Comparison of ENCODE assay signal across 9 cellular contexts in the genomic region with DNA sequence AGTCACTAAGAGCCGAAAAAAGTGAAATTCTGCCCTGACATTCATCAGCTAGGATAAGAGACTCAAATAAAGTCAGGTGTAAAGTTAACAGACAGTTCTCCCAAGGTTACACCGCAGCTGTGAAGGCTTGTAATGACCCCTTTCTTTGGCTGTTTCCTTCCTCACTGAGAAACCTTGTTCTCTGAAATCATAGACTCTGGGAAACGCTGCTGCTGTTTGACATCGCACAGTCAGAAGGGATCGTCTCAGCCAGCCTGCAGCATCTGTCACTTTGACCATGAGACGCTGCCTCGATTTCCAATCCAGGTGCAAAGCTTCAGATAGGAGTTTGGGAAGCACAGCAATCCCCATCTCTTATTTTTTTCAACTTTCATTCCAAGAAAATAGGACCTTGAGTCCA. TPM values are rescaled to one million over a fixed set of nuclear protein-coding genes. Genes with fewer than 3 reads are reported as not detected.
DNase-seq lines count a peak whose midpoint lies in the region; ATAC-seq, FAIRE-seq and TF ChIP-seq lines count a peak whose summit lies in the region.
"Had no signal": no experiment of that assay in that cellular context is flagged by ENCODE, and none has a peak within 500 bp of the region (broad histone marks: within the 10 kb centered on the region; RNA-seq: fewer than 3 reads in every experiment).

No MANE protein-coding gene starts in this region.

- H3K9me3 ChIP-seq in A673 (ENCODE audit: low read depth, low read length, poor library complexity, severe bottlenecking) (no peaks in the 10 kb centered on the region), HEK293 (ENCODE audit: control insufficient read depth, insufficient read depth, low read depth, low read length) (no peaks in the 10 kb centered on the region), mononuclear cell (ENCODE audit: low read depth, low read length) (no peaks in the 10 kb centered on the region)

- peak overlapping the region; percentile 79 to 97 (median 88) for H3K4me3 Mint-ChIP-seq in brain

- H3K27ac ChIP-seq in A673 (ENCODE audit: low read depth, low read length, poor library complexity, severe bottlenecking) (peak overlapping the region; percentile 60), HEK293 (ENCODE audit: extremely low read depth, low read depth, low read length) (peak overlapping the region; percentile 54; the same call in 1 of the 2 replicates)

- no peak for TF ChIP-seq CTCF in A673 (conservative IDR thresholded peaks at IDR 0.05; ENCODE audit: low read depth, low read length)
- TF ChIP-seq CTCF in HEK293 (tag by site-specific recombination; IDR thresholded peaks at IDR 0.05), result no peak
- TF ChIP-seq CTCF in brain (conservative IDR thresholded peaks at IDR 0.05), result no peak

- H3K4me1 Mint-ChIP-seq in brain, result peaks cover 61% of the 10 kb centered on the region

- intact Hi-C loops in A673 (cut with micrococcal nuclease; ENCODE audit: unreplicated experiment), result no loop called here

- CTCF ChIA-PET in A673 (lab: Charles Lee) (interaction anchor here (1.0 to 1.8 kb wide), 2 partner anchors 15 to 22 kb away, joined by 3 to 4 read pairs; no protein-coding TSS in a partner anchor), HEK293 (lab: Yijun Ruan, JAX) (interaction anchor here (0.6 to 1.6 kb wide), 5 partner anchors 15 to 388 kb away, joined by 3 to 12 read pairs (median 7); no protein-coding TSS in a partner anchor)

- no peak for ATAC-seq in GM19463 (IDR thresholded peaks at IDR 0.05; ENCODE audit: unreplicated experiment)

- H3K27me3 ChIP-seq in A673 (replicated peaks; ENCODE audit: insufficient read depth, low read depth, low read length, poor library complexity) (no peaks in the 10 kb centered on the region), mononuclear cell (ENCODE audit: insufficient read depth, low read length) (no peaks in the 10 kb centered on the region)

- H3K27me3 Mint-ChIP-seq in brain, result peaks cover 13% of the 10 kb centered on the region

- peak overlapping the region; percentile 53 to 94 (median 87) for H3K27ac Mint-ChIP-seq in brain

- TF ChIP-seq POLR2A in GM12892 (IDR thresholded peaks at IDR 0.05; ENCODE audit: low read depth, low read length), result no peak

- H3K36me3 ChIP-seq in A673 (ENCODE audit: insufficient read depth, low read length, poor library complexity, severe bottlenecking), result peaks cover 5% of the 10 kb centered on the region
- peaks cover 0 to 10% of the 10 kb centered on the region in 2 experiments; a peak in 1 of 3 replicates for H3K36me3 ChIP-seq in HEK293 (ENCODE audit: control insufficient read depth in 2 of 2, insufficient read depth in 1 of 2, low read length in 2 of 2)

- POLR2A ChIA-PET in A673 (lab: Charles Lee; ENCODE audit: low non-redundant PET) (interaction anchor here (0.6 kb wide), 1 partner anchor 155 kb away, joined by 3 read pairs; no protein-coding TSS in a partner anchor), HEK293 (lab: Yijun Ruan, JAX) (interaction anchor here (0.6 to 4.5 kb wide), 7 partner anchors 8 to 1972 kb away, joined by 3 to 28 read pairs (median 7); a partner anchor contains a TSS)

- peaks cover 17% of the 10 kb centered on the region for H3K4me1 ChIP-seq in A673 (ENCODE audit: insufficient read depth, low read length, poor library complexity, severe bottlenecking)
- peaks cover 5% of the 10 kb centered on the region for H3K4me1 ChIP-seq in HEK293 (ENCODE audit: control insufficient read depth, insufficient read depth, low read length)
- H3K4me1 ChIP-seq in mononuclear cell (ENCODE audit: insufficient read depth, low read length), result peaks cover 25% of the 10 kb centered on the region

- DNase-seq in A673 (ENCODE audit: low spot score) (no peak), GM12892 (ENCODE audit: insufficient read length) (no peak), NCI-H774 (lab: John Stamatoyannopoulos, UW) (no peak), NCI-H748 treated with DMSO at 0.1 percent for 48 hours (lab: John Stamatoyannopoulos, UW) (no peak)

- BruUV-seq in A673 (replicated peaks; lab: Mats Ljungman, UMichigan), result TSS peak; percentile 77

- H3K4me3 ChIP-seq in A673 (ENCODE audit: low read depth, low read length, poor library complexity, severe bottlenecking) (peak overlapping the region; percentile 67), HEK293 (ENCODE audit: low read depth, low read length) (peak overlapping the region; percentile 78), mononuclear cell (ENCODE audit: low read length) (peak overlapping the region; percentile 58)

- no peaks in the 10 kb centered on the region for H3K36me3 Mint-ChIP-seq in brain

- peaks cover 0 to under 1% (median 0%) of the 10 kb centered on the region in 5 experiments for H3K9me3 Mint-ChIP-seq in brain

- no peak for FAIRE-seq in GM12892 (lab: Jason Lieb, UNC)

TF ChIP-seq in HEK293, 187 proteins besides CTCF, POLR2A, EP300 and RAD21:
- TF ChIP-seq ZBTB8A (tag by site-specific recombination; IDR thresholded peaks at IDR 0.05) (no peak), ZNF561 (tag by site-specific recombination; IDR thresholded peaks at IDR 0.05; ENCODE audit: borderline replicate concordance) (no peak), ZSCAN16 (tag by site-specific recombination; IDR thresholded peaks at IDR 0.05) (no peak), ZNF776 (tag by site-specific recombination; IDR thresholded peaks at IDR 0.05; ENCODE audit: borderline replicate concordance) (no peak), ZNF423 (tag by site-specific recombination; IDR thresholded peaks at IDR 0.05) (no peak), ZBTB21 (tag by site-specific recombination; IDR thresholded peaks at IDR 0.05) (no peak), ZNF19 (tag by site-specific recombination; IDR thresholded peaks at IDR 0.05; ENCODE audit: low read depth) (no peak), ZNF521 (tag by site-specific recombination; IDR thresholded peaks at IDR 0.05) (no peak)
- TF ChIP-seq, protein P1, sequence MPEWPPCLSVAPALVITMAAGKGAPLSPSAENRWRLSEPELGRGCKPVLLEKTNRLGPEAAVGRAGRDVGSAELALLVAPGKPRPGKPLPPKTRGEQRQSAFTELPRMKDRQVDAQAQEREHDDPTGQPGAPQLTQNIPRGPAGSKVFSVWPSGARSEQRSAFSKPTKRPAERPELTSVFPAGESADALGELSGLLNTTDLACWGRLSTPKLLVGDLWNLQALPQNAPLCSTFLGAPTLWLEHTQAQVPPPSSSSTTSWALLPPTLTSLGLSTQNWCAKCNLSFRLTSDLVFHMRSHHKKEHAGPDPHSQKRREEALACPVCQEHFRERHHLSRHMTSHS (tag by site-specific recombination; IDR thresholded peaks at IDR 0.05), result no peak
- TF ChIP-seq, protein P2, sequence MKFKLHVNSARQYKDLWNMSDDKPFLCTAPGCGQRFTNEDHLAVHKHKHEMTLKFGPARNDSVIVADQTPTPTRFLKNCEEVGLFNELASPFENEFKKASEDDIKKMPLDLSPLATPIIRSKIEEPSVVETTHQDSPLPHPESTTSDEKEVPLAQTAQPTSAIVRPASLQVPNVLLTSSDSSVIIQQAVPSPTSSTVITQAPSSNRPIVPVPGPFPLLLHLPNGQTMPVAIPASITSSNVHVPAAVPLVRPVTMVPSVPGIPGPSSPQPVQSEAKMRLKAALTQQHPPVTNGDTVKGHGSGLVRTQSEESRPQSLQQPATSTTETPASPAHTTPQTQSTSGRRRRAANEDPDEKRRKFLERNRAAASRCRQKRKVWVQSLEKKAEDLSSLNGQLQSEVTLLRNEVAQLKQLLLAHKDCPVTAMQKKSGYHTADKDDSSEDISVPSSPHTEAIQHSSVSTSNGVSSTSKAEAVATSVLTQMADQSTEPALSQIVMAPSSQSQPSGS (tag by site-specific recombination; IDR thresholded peaks at IDR 0.05; ENCODE audit: low read depth), result no peak

RNA-seq across cellular contexts. Expression of a gene that starts 0.7 kb away (rescaled TPM):
- 54.0 and 62.7 TPM in 2 replicates for total RNA-seq in A673 (2021)
- polyA plus RNA-seq in brain (ENCODE audit: insufficient read depth, low read depth, low replicate concordance), result 64.9 TPM
- total RNA-seq in mononuclear cell, result 3.9 TPM
- 29.2 TPM for polyA plus RNA-seq in GM12892 (2012; ENCODE audit: missing spikeins)

RNA-seq across cellular contexts. Expression of a gene that starts 26.1 kb away (rescaled TPM):
- 2.0 and 3.0 TPM in 2 replicates for total RNA-seq in A673 (2021)
- 44.7 TPM for polyA plus RNA-seq in brain (ENCODE audit: insufficient read depth, low read depth, low replicate concordance)
- 0.42 TPM for total RNA-seq in mononuclear cell
- polyA plus RNA-seq in GM12892 (2012; ENCODE audit: missing spikeins), result 6.3 TPM

RNA-seq across cellular contexts. Expression of a gene that starts 54.8 kb away (rescaled TPM):
- not detected in 2 replicates for total RNA-seq in A673 (2021)
- 3.6 TPM for polyA plus RNA-seq in brain (ENCODE audit: insufficient read depth, low read depth, low replicate concordance)
- not detected for total RNA-seq in mononuclear cell
- polyA plus RNA-seq in GM12892 (2012; ENCODE audit: missing spikeins), result not detected
- polyA plus RNA-seq: adipose tissue had no signal

RNA-seq across cellular contexts. Expression of a gene that starts 57.7 kb away (rescaled TPM):
- 0.06 and 0.15 TPM in 2 replicates for total RNA-seq in A673 (2021)
- 7.9 TPM for polyA plus RNA-seq in brain (ENCODE audit: insufficient read depth, low read depth, low replicate concordance)
- total RNA-seq in mononuclear cell, result not detected
- not detected for polyA plus RNA-seq in GM12892 (2012; ENCODE audit: missing spikeins)

RNA-seq across cellular contexts. Expression of a gene that starts 58.3 kb away (rescaled TPM):
- total RNA-seq in A673 (2021), result 20.7 and 24.1 TPM in 2 replicates
- 3.4 TPM for polyA plus RNA-seq in brain (ENCODE audit: insufficient read depth, low read depth, low replicate concordance)
- total RNA-seq in mononuclear cell, result 1.3 TPM
- polyA plus RNA-seq in GM12892 (2012; ENCODE audit: missing spikeins), result 2.3 TPM

Comparison
In these comparisons a context has a peak if more than half of its experiments do, and no peak if none do; other contexts are left out.
1. RNA of a gene that starts 0.7 kb away (total RNA-seq): 54.0 to 62.7 TPM in A673; 3.9 TPM in mononuclear cell (single experiment); every median in the first group is over 10 times any median in the second.
2. Peak in every context shown above with its lines, with median percentiles within 50 percentile points of each other: H3K4me3 ChIP-seq.